8 cellular contexts compared by ENCODE assay signal in genomic region chr12:48903982-48904411, GRCh38. TPM values are rescaled to one million over a fixed set of nuclear protein-coding genes. Genes with fewer than 3 reads are reported as not detected.
DNase-seq lines count a peak whose midpoint lies in the region; ATAC-seq and TF ChIP-seq lines count a peak whose summit lies in the region.

No MANE protein-coding gene starts in this region.

- H3K27ac Mint-ChIP-seq in activated CD4-positive, alpha-beta memory T cell treated with anti-CD3 and anti-CD28 coated beads, Interleukin-2, amount 10 ng/mL, durations not matched to agents 7 days and 5 days, result no peak overlapping the region

- no peaks in the 10 kb centered on the region for H3K9me3 Mint-ChIP-seq in activated CD4-positive, alpha-beta memory T cell treated with anti-CD3 and anti-CD28 coated beads, Interleukin-2, amount 10 ng/mL, durations not matched to agents 7 days and 5 days

- ATAC-seq in HG03108 (IDR thresholded peaks at IDR 0.05; ENCODE audit: unreplicated experiment), result peak; percentile 79

- DNase-seq in NCI-H460 (ENCODE audit: extremely low read depth, low read depth) (peak; percentile 86), ecto neural progenitor cell (ENCODE audit: low spot score) (peak; percentile 92), medulla oblongata (ENCODE audit: extremely low spot score) (peak; percentile 81), NCI-H226 (no peak)
- DNase-seq in activated CD4-positive, alpha-beta memory T cell treated with anti-CD3 and anti-CD28 coated beads, Interleukin-2, amount 10 ng/mL, durations not matched to agents 7 days and 5 days, result peak; percentile 84
- peak; percentile 65 to 88 (median 68) for DNase-seq in stimulated activated CD4-positive, alpha-beta T cell treated with anti-CD3 and anti-CD28 coated beads, TNF-alpha, amount 100 ng/mL, for 48 hours (ENCODE audit: low read depth in 3 of 3)

- no peaks in the 10 kb centered on the region for H3K36me3 Mint-ChIP-seq in activated CD4-positive, alpha-beta memory T cell treated with anti-CD3 and anti-CD28 coated beads, Interleukin-2, amount 10 ng/mL, durations not matched to agents 7 days and 5 days (ENCODE audit: low read depth)

- CTCF ChIA-PET in activated CD4-positive, alpha-beta memory T cell treated with anti-CD3 and anti-CD28 coated beads, Interleukin-2, amount 10 ng/mL, durations not matched to agents 7 days and 5 days (lab: Charles Lee), result interaction anchor here (0.7 to 6.2 kb wide), 21 partner anchors 10 to 127 kb away, joined by 3 to 61 read pairs (median 5); partner anchors contain the start of genes ARF3, DDX23, FKBP11 and WNT1

- POLR2A ChIA-PET in activated CD4-positive, alpha-beta memory T cell treated with anti-CD3 and anti-CD28 coated beads, Interleukin-2, amount 10 ng/mL, durations not matched to agents 7 days and 5 days (lab: Charles Lee), result interaction anchor here (1.0 to 1.5 kb wide), 5 partner anchors 14 to 51 kb away, joined by 3 to 5 read pairs (median 3); partner anchors contain the start of gene FKBP11

- peak overlapping the region; percentile 52 for H3K4me3 Mint-ChIP-seq in activated CD4-positive, alpha-beta memory T cell treated with anti-CD3 and anti-CD28 coated beads, Interleukin-2, amount 10 ng/mL, durations not matched to agents 7 days and 5 days

- peaks cover 8% of the 10 kb centered on the region for H3K27me3 Mint-ChIP-seq in activated CD4-positive, alpha-beta memory T cell treated with anti-CD3 and anti-CD28 coated beads, Interleukin-2, amount 10 ng/mL, durations not matched to agents 7 days and 5 days

- H3K4me1 Mint-ChIP-seq in activated CD4-positive, alpha-beta memory T cell treated with anti-CD3 and anti-CD28 coated beads, Interleukin-2, amount 10 ng/mL, durations not matched to agents 7 days and 5 days, result peaks cover 21% of the 10 kb centered on the region

- peak; percentile 75 for TF ChIP-seq CTCF in GM12873 (IDR thresholded peaks at IDR 0.05; ENCODE audit: insufficient read depth, low read depth, low read length, missing control alignments)

RNA-seq across cellular contexts. Expression of gene FKBP11, which starts 21.3 kb away (rescaled TPM):
- 47.1 and 54.6 TPM in 2 replicates for total RNA-seq in NCI-H460 (2014; rRNA removed; shearing (Covaris generic))
- polyA plus RNA-seq in NCI-H460 (2014; cell fraction: nucleus; rRNA removed), result 83.9 and 88.2 TPM in 2 replicates
- 10 to 100 TPM; 73.4 to 78.7 TPM for total RNA-seq in activated CD4-positive, alpha-beta memory T cell treated with anti-CD3 and anti-CD28 coated beads, Interleukin-2, amount 10 ng/mL, durations not matched to agents 7 days and 5 days

RNA-seq across cellular contexts. Expression of gene RND1, which starts 38.3 kb away (rescaled TPM):
- 0.17 TPM in 1 of 2 replicates, not detected in the other for total RNA-seq in NCI-H460 (2014; rRNA removed; shearing (Covaris generic))
- polyA plus RNA-seq in NCI-H460 (2014; cell fraction: nucleus; rRNA removed), result not detected in 2 replicates
- 1 to 10 TPM; 2.6 to 3.0 TPM for total RNA-seq in activated CD4-positive, alpha-beta memory T cell treated with anti-CD3 and anti-CD28 coated beads, Interleukin-2, amount 10 ng/mL, durations not matched to agents 7 days and 5 days

RNA-seq across cellular contexts. Expression of gene DDX23, which starts 52.0 kb away (rescaled TPM):
- 67.8 and 68.6 TPM in 2 replicates for total RNA-seq in NCI-H460 (2014; rRNA removed; shearing (Covaris generic))
- 91.0 and 135 TPM in 2 replicates for polyA plus RNA-seq in NCI-H460 (2014; cell fraction: nucleus; rRNA removed)
- 100 to 1,000 TPM; 117 to 127 TPM for total RNA-seq in activated CD4-positive, alpha-beta memory T cell treated with anti-CD3 and anti-CD28 coated beads, Interleukin-2, amount 10 ng/mL, durations not matched to agents 7 days and 5 days

RNA-seq across cellular contexts. Expression of gene ARF3, which starts 53.3 kb away (rescaled TPM):
- total RNA-seq in NCI-H460 (2014; rRNA removed; shearing (Covaris generic)), result 45.5 and 50.8 TPM in 2 replicates
- 52.4 and 58.1 TPM in 2 replicates for polyA plus RNA-seq in NCI-H460 (2014; cell fraction: nucleus; rRNA removed)
- total RNA-seq in activated CD4-positive, alpha-beta memory T cell treated with anti-CD3 and anti-CD28 coated beads, Interleukin-2, amount 10 ng/mL, durations not matched to agents 7 days and 5 days, result 100 to 1,000 TPM; 114 to 122 TPM
